In genomic region chr22:41915783-41916493, GRCh38 we compare ENCODE assay signal across 18 cellular contexts. TPM values are rescaled to one million over a fixed set of nuclear protein-coding genes. Genes with fewer than 3 reads are reported as not detected.
A peak's percentile ranks its signal among the peaks of the same experiment; 100 is the strongest.
DNase-seq lines count a peak whose midpoint lies in the region; ATAC-seq and TF ChIP-seq lines count a peak whose summit lies in the region.
"Had no signal": no experiment of that assay in that cellular context is flagged by ENCODE, and none has a peak within 500 bp of the region (broad histone marks: within the 10 kb centered on the region; RNA-seq: fewer than 3 reads in every experiment).

No MANE protein-coding gene starts in this region.

- H3K4me1 ChIP-seq in GM23338 (ENCODE audit: insufficient read depth) (peaks cover 27% of the 10 kb centered on the region; the same call in 1 of the 2 replicates), ovary (ENCODE audit: insufficient read depth) (peaks cover 6% of the 10 kb centered on the region)

- H3K4me1 Mint-ChIP-seq in GM23338 (peaks cover 14% of the 10 kb centered on the region), nephron (peaks cover 18% of the 10 kb centered on the region)
- H3K4me1 Mint-ChIP-seq in central memory CD8-positive, alpha-beta T cell, result peaks cover 5% of the 10 kb centered on the region

- WGBS in ovary, 3 donors, result 24 to 34% (median 32%) methylated on average over 11 to 12 of the region's 12 CpGs

- H3K36me3 ChIP-seq in GM23338 (ENCODE audit: insufficient read depth), result no peaks in the 10 kb centered on the region
- no peaks in the 10 kb centered on the region for H3K36me3 ChIP-seq in ovary
- H3K36me3 ChIP-seq: heart right ventricle, left ventricle myocardium inferior, SJSA1, upper lobe of right lung had no signal

- no peak for TF ChIP-seq POLR2A in ovary (IDR thresholded peaks at IDR 0.05)

- H3K27ac Mint-ChIP-seq in GM23338 (no peak overlapping the region), nephron (no peak overlapping the region)
- no peak overlapping the region for H3K27ac Mint-ChIP-seq in central memory CD8-positive, alpha-beta T cell (ENCODE audit: low read depth)
- H3K27ac Mint-ChIP-seq: CD14-positive monocyte had no signal

- H4K20me1 ChIP-seq in GM23338 (replicated peaks; ENCODE audit: insufficient read depth), result peaks cover 3% of the 10 kb centered on the region

- peak overlapping the region; percentile 69; the same call in 1 of the 2 replicates for H2AFZ ChIP-seq in GM23338

- no peak overlapping the region for H3K27ac ChIP-seq in GM23338 (ENCODE audit: low read depth)
- no peak overlapping the region for H3K27ac ChIP-seq in ovary
- H3K27ac ChIP-seq: 22Rv1, heart right ventricle, left ventricle myocardium inferior, SJSA1, upper lobe of right lung had no signal

- no peaks in the 10 kb centered on the region; the same call in 2 of the 3 replicates for H3K36me3 Mint-ChIP-seq in GM23338 (ENCODE audit: low read depth)
- H3K36me3 Mint-ChIP-seq in central memory CD8-positive, alpha-beta T cell (ENCODE audit: insufficient read depth), result peaks cover 3% of the 10 kb centered on the region
- no peaks in the 10 kb centered on the region for H3K36me3 Mint-ChIP-seq in nephron (ENCODE audit: low read depth)

- TF ChIP-seq EP300 in ovary (IDR thresholded peaks at IDR 0.05), result no peak

- ATAC-seq in GM23338 (no peak), Right ventricle myocardium inferior (no peak), HG03460 (IDR thresholded peaks at IDR 0.05; ENCODE audit: unreplicated experiment) (no peak)
- ATAC-seq in central memory CD8-positive, alpha-beta T cell (replicated peaks; ENCODE audit: extremely low read depth, poor library complexity, severe bottlenecking), result no peak
- ATAC-seq: heart right ventricle, upper lobe of right lung had no signal

- intact Hi-C loops in ovary (cut with DNase I), result no loop called here
- intact Hi-C loops in Right ventricle myocardium inferior (cut with DNase I), result loop anchor here (5.0 kb wide), 1 partner anchor 79 kb away; no protein-coding TSS in a partner anchor

- no peaks in the 10 kb centered on the region for H3K9me3 ChIP-seq in ovary
- H3K9me3 ChIP-seq: heart right ventricle, left ventricle myocardium inferior, SJSA1, upper lobe of right lung had no signal

- H3K4me3 ChIP-seq in GM23338 (peak overlapping the region; percentile 64), ovary (no peak overlapping the region)
- H3K4me3 ChIP-seq: SJSA1 had no signal

- H3K4me2 ChIP-seq in GM23338, result peak overlapping the region; percentile 84

- H3K4me3 Mint-ChIP-seq in GM23338 (peak overlapping the region; percentile 71), nephron (peak overlapping the region; percentile 46 to 66 (median 64))
- peak overlapping the region; percentile 37 for H3K4me3 Mint-ChIP-seq in central memory CD8-positive, alpha-beta T cell

- H3K9me2 ChIP-seq in GM23338 (ENCODE audit: insufficient read depth), result no peaks in the 10 kb centered on the region

- H3K79me2 ChIP-seq in GM23338 (replicated peaks; ENCODE audit: insufficient read depth), result no peaks in the 10 kb centered on the region

- DNase-seq in NCI-H82 (lab: John Stamatoyannopoulos, UW) (peak; percentile 36), NCI-H82 treated with DMSO at 0.1 percent for 48 hours (lab: John Stamatoyannopoulos, UW; ENCODE audit: unreplicated experiment) (no peak), GM23338 (ENCODE audit: low spot score) (no peak), ovary (no peak), Right ventricle myocardium inferior (ENCODE audit: missing footprints) (no peak)
- no peak for DNase-seq in central memory CD8-positive, alpha-beta T cell (ENCODE audit: low spot score in 2 of 2)
- DNase-seq: heart right ventricle; IMR-90; left ventricle myocardium inferior; NCI-H1417; stimulated activated CD4-positive, alpha-beta T cell treated with anti-CD3 and anti-CD28 coated beads, Interleukin-2, amount 100 ng/mL, for 24 hours; stimulated activated CD8-positive, alpha-beta memory T cell treated with anti-CD3 and anti-CD28 coated beads, Interleukin-4, amount 100 ng/mL, for 48 hours; upper lobe of right lung had no signal

- H3K27me3 Mint-ChIP-seq in GM23338 (ENCODE audit: insufficient read depth, low read depth, poor library complexity) (peaks cover 82% of the 10 kb centered on the region), nephron (ENCODE audit: low read depth) (peaks cover 84% of the 10 kb centered on the region)
- peaks cover 51% of the 10 kb centered on the region for H3K27me3 Mint-ChIP-seq in central memory CD8-positive, alpha-beta T cell

- TF ChIP-seq CTCF in GM23338 (conservative IDR thresholded peaks at IDR 0.05; ENCODE audit: low read depth in 2 of 2) (no peak), nephron (IDR thresholded peaks at IDR 0.05; ENCODE audit: unreplicated experiment in 3 of 3) (no peak), ovary (IDR thresholded peaks at IDR 0.05) (no peak)

- 0 out of 2 replicates have a peak, but pooled peaks cover 4% of the 10 kb centered on the region for H3F3A ChIP-seq in GM23338 (replicated peaks; ENCODE audit: low read depth)

- H3K9me3 Mint-ChIP-seq in GM23338 (peaks cover 6% of the 10 kb centered on the region), nephron (no peaks in the 10 kb centered on the region)
- no peaks in the 10 kb centered on the region for H3K9me3 Mint-ChIP-seq in central memory CD8-positive, alpha-beta T cell

- H3K27me3 ChIP-seq in GM23338 (ENCODE audit: insufficient read depth) (peaks cover 96% of the 10 kb centered on the region), ovary (peaks cover 4% of the 10 kb centered on the region)

TF ChIP-seq in GM23338, 12 proteins besides CTCF, POLR2A, EP300 and RAD21:
- TF ChIP-seq EZH2 (IDR thresholded peaks at IDR 0.05; ENCODE audit: low read depth, unreplicated experiment) (peak; percentile 84), STAT1 (IDR thresholded peaks at IDR 0.05; ENCODE audit: unreplicated experiment) (no peak), ZNF331 (CRISPR knock-in tag; IDR thresholded peaks at IDR 0.05; ENCODE audit: low read depth) (no peak), JUNB (IDR thresholded peaks at IDR 0.05; ENCODE audit: unreplicated experiment) (no peak), REST (IDR thresholded peaks at IDR 0.05; ENCODE audit: unreplicated experiment) (no peak)

RNA-seq across cellular contexts. Expression of gene SHISA8, which starts 1.1 kb away (rescaled TPM):
- 0.62 and 5.1 TPM in 2 replicates for total RNA-seq in GM23338 (2014; rRNA removed; shearing (Covaris generic))
- polyA plus RNA-seq in GM23338 (2016; fragmentation: Nextera tagmentation; extraction: Ambion mirVana) (0.21 TPM in 1 of 2 replicates, not detected in the other), ovary (not detected)
- total RNA-seq in ovary (under 1 TPM in 1 of 7 donors, not detected in 6; 0.46 TPM), Right ventricle myocardium inferior (6.8 TPM)
- total RNA-seq: IMR-90, SJSA1, upper lobe of right lung had no signal
- polyA plus RNA-seq: CD14-positive monocyte, IMR-90 had no signal

RNA-seq across cellular contexts. Expression of gene TNFRSF13C, which starts 10.7 kb away (rescaled TPM):
- total RNA-seq in GM23338 (2014; rRNA removed; shearing (Covaris generic)), result 0.97 and 1.7 TPM in 2 replicates
- 0.75 and 1.0 TPM in 2 replicates for polyA plus RNA-seq in GM23338 (2016; fragmentation: Nextera tagmentation; extraction: Ambion mirVana)
- under 1 TPM; 0.08 to 0.36 (median 0.22) TPM for total RNA-seq in ovary
- under 1 TPM; 0.05 TPM for polyA plus RNA-seq in ovary
- total RNA-seq in Right ventricle myocardium inferior, result 1.2 TPM
- polyA plus RNA-seq: CD14-positive monocyte had no signal

RNA-seq across cellular contexts. Expression of gene CENPM, which starts 31.0 kb away (rescaled TPM):
- 40.0 and 61.6 TPM in 2 replicates for total RNA-seq in GM23338 (2014; rRNA removed; shearing (Covaris generic))
- polyA plus RNA-seq in GM23338 (2016; fragmentation: Nextera tagmentation; extraction: Ambion mirVana), result 50.0 and 51.1 TPM in 2 replicates
- 1 to 10 TPM in 4 of 7 donors, under 1 TPM in 1, not detected in 2; 0.25 to 8.0 (median 1.8) TPM for total RNA-seq in ovary
- polyA plus RNA-seq in ovary, result 1 to 10 TPM in 1 of 2 donors, not detected in 1; 1.0 TPM
- total RNA-seq in Right ventricle myocardium inferior, result 1.5 TPM

RNA-seq across cellular contexts. Expression of gene SEPTIN3, which starts 53.3 kb away (rescaled TPM):
- 28.4 and 30.7 TPM in 2 replicates for total RNA-seq in GM23338 (2014; rRNA removed; shearing (Covaris generic))
- polyA plus RNA-seq in GM23338 (2016; fragmentation: Nextera tagmentation; extraction: Ambion mirVana), result 16.4 and 19.4 TPM in 2 replicates
- total RNA-seq in ovary, result 1 to 10 TPM in 1 of 7 donors, under 1 TPM in 5, not detected in 1; 0.11 to 1.4 (median 0.23) TPM
- under 1 TPM; 0.12 to 0.78 TPM for polyA plus RNA-seq in ovary
- total RNA-seq in Right ventricle myocardium inferior, result 0.08 TPM
- total RNA-seq: left ventricle myocardium inferior, SJSA1 had no signal
